In genomic region chr12:117525766-117526165, GRCh38 we compare ENCODE assay signal across 1 cellular context.
TF ChIP-seq lines count a peak whose summit lies in the region.

No MANE protein-coding gene starts in this region.

TF ChIP-seq in H1, 55 proteins besides CTCF, POLR2A, EP300 and RAD21:
- TF ChIP-seq, protein P1, sequence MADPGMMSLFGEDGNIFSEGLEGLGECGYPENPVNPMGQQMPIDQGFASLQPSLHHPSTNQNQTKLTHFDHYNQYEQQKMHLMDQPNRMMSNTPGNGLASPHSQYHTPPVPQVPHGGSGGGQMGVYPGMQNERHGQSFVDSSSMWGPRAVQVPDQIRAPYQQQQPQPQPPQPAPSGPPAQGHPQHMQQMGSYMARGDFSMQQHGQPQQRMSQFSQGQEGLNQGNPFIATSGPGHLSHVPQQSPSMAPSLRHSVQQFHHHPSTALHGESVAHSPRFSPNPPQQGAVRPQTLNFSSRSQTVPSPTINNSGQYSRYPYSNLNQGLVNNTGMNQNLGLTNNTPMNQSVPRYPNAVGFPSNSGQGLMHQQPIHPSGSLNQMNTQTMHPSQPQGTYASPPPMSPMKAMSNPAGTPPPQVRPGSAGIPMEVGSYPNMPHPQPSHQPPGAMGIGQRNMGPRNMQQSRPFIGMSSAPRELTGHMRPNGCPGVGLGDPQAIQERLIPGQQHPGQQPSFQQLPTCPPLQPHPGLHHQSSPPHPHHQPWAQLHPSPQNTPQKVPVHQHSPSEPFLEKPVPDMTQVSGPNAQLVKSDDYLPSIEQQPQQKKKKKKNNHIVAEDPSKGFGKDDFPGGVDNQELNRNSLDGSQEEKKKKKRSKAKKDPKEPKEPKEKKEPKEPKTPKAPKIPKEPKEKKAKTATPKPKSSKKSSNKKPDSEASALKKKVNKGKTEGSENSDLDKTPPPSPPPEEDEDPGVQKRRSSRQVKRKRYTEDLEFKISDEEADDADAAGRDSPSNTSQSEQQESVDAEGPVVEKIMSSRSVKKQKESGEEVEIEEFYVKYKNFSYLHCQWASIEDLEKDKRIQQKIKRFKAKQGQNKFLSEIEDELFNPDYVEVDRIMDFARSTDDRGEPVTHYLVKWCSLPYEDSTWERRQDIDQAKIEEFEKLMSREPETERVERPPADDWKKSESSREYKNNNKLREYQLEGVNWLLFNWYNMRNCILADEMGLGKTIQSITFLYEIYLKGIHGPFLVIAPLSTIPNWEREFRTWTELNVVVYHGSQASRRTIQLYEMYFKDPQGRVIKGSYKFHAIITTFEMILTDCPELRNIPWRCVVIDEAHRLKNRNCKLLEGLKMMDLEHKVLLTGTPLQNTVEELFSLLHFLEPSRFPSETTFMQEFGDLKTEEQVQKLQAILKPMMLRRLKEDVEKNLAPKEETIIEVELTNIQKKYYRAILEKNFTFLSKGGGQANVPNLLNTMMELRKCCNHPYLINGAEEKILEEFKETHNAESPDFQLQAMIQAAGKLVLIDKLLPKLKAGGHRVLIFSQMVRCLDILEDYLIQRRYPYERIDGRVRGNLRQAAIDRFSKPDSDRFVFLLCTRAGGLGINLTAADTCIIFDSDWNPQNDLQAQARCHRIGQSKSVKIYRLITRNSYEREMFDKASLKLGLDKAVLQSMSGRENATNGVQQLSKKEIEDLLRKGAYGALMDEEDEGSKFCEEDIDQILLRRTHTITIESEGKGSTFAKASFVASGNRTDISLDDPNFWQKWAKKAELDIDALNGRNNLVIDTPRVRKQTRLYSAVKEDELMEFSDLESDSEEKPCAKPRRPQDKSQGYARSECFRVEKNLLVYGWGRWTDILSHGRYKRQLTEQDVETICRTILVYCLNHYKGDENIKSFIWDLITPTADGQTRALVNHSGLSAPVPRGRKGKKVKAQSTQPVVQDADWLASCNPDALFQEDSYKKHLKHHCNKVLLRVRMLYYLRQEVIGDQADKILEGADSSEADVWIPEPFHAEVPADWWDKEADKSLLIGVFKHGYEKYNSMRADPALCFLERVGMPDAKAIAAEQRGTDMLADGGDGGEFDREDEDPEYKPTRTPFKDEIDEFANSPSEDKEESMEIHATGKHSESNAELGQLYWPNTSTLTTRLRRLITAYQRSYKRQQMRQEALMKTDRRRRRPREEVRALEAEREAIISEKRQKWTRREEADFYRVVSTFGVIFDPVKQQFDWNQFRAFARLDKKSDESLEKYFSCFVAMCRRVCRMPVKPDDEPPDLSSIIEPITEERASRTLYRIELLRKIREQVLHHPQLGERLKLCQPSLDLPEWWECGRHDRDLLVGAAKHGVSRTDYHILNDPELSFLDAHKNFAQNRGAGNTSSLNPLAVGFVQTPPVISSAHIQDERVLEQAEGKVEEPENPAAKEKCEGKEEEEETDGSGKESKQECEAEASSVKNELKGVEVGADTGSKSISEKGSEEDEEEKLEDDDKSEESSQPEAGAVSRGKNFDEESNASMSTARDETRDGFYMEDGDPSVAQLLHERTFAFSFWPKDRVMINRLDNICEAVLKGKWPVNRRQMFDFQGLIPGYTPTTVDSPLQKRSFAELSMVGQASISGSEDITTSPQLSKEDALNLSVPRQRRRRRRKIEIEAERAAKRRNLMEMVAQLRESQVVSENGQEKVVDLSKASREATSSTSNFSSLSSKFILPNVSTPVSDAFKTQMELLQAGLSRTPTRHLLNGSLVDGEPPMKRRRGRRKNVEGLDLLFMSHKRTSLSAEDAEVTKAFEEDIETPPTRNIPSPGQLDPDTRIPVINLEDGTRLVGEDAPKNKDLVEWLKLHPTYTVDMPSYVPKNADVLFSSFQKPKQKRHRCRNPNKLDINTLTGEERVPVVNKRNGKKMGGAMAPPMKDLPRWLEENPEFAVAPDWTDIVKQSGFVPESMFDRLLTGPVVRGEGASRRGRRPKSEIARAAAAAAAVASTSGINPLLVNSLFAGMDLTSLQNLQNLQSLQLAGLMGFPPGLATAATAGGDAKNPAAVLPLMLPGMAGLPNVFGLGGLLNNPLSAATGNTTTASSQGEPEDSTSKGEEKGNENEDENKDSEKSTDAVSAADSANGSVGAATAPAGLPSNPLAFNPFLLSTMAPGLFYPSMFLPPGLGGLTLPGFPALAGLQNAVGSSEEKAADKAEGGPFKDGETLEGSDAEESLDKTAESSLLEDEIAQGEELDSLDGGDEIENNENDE (IDR thresholded peaks at IDR 0.05; ENCODE audit: insufficient replicate concordance, low read length) = no peak
- TF ChIP-seq SP4 (IDR thresholded peaks at IDR 0.05; ENCODE audit: low read length) (no peak), ATF3 (IDR thresholded peaks at IDR 0.05; ENCODE audit: insufficient read depth, low read depth, low read length) (0 out of 2 replicates have a peak, but pooled peaks have one; percentile 17)
